ENCODE assay signal across 21 cellular contexts in genomic region chr12:114371250-114371649, GRCh38. TPM values are rescaled to one million over a fixed set of nuclear protein-coding genes. Genes with fewer than 3 reads are reported as not detected.
A peak's percentile ranks its signal among the peaks of the same experiment; 100 is the strongest.
DNase-seq lines count a peak whose midpoint lies in the region; ATAC-seq, FAIRE-seq and TF ChIP-seq lines count a peak whose summit lies in the region.
"Had no signal": no experiment of that assay in that cellular context is flagged by ENCODE, and none has a peak within 500 bp of the region (broad histone marks: within the 10 kb centered on the region; RNA-seq: fewer than 3 reads in every experiment).

No MANE protein-coding gene starts in this region.

- no peak overlapping the region for H2BK12ac ChIP-seq in mesenchymal stem cell (ENCODE audit: low read length in 2 of 2)

- no peak for TF ChIP-seq CTCF in left ventricle myocardium inferior (IDR thresholded peaks at IDR 0.05; ENCODE audit: borderline replicate concordance)

- H2AK5ac ChIP-seq in mesenchymal stem cell (ENCODE audit: low read length, severe bottlenecking) = no peak overlapping the region

- H3K79me1 ChIP-seq in mesenchymal stem cell (replicated peaks; ENCODE audit: low read length, poor library complexity, severe bottlenecking) = no peaks in the 10 kb centered on the region

- 68% methylated on average over 13 of the region's 13 CpGs for whole genome bisulfite sequencing in right cardiac atrium
- WGBS in mesenchymal stem cell = 76% methylated on average over 11 of the region's 13 CpGs

- intact Hi-C loops in left ventricle myocardium inferior (cut with micrococcal nuclease) = no loop called here
- intact Hi-C loops in right cardiac atrium (cut with DNase I) = no loop called here

- H3K18ac ChIP-seq in mesenchymal stem cell (ENCODE audit: low read depth in 1 of 2, low read length in 2 of 2) = no peak overlapping the region

- no peak overlapping the region for H4K91ac ChIP-seq in mesenchymal stem cell (ENCODE audit: low read length)

- FAIRE-seq in frontal cortex (lab: Jason Lieb, UNC) = no peak
- FAIRE-seq: GM12878, GM18507 had no signal

- no peak overlapping the region for H2AFZ ChIP-seq in mesenchymal stem cell (ENCODE audit: low read depth, low read length)

- H3K36me3 ChIP-seq in left ventricle myocardium inferior = peaks cover 13% of the 10 kb centered on the region
- H3K36me3 ChIP-seq in mesenchymal stem cell (ENCODE audit: control insufficient read depth in 1 of 2, insufficient read depth in 2 of 2, low read depth in 1 of 2, low read length in 2 of 2) = peaks cover 0 to 12% of the 10 kb centered on the region in 2 experiments
- H3K36me3 ChIP-seq: BLaER1 treated with 17β-estradiol and CSF1 and Interleukin-3, amounts not matched to agents 10 nM and 100 nM had no signal

- H3K4me1 ChIP-seq in left ventricle myocardium inferior (peaks cover 46% of the 10 kb centered on the region), right cardiac atrium (ENCODE audit: control insufficient read depth, insufficient read depth, low read length) (no peaks in the 10 kb centered on the region), mesenchymal stem cell (ENCODE audit: control insufficient read depth, insufficient read depth, low read depth, low read length) (no peaks in the 10 kb centered on the region)

- ATAC-seq in right cardiac atrium = no peak
- ATAC-seq: GM12878, HCT116, Right ventricle myocardium inferior had no signal

- H3K23ac ChIP-seq in mesenchymal stem cell (ENCODE audit: low read length in 2 of 2) = no peak overlapping the region

- H2BK120ac ChIP-seq in mesenchymal stem cell (ENCODE audit: low read depth, low read length) = no peak overlapping the region

- no peak overlapping the region for H2BK15ac ChIP-seq in mesenchymal stem cell (ENCODE audit: low read depth, poor library complexity, severe bottlenecking)

- no peak overlapping the region for H2BK5ac ChIP-seq in mesenchymal stem cell (ENCODE audit: low read depth, low read length, poor library complexity, severe bottlenecking)

- DNase-seq in left ventricle myocardium inferior (no peak), right cardiac atrium (no peak), frontal cortex (ENCODE audit: low spot score in 2 of 2) (peak; percentile 19 to 22), middle frontal gyrus (ENCODE audit: extremely low spot score, low spot score) (peak; percentile 8), superior temporal gyrus (ENCODE audit: extremely low spot score) (peak; percentile 85), mesenchymal stem cell (no peak), mucosa of gallbladder (ENCODE audit: low spot score) (no peak), COLO829 (ENCODE audit: low spot score) (no peak)
- DNase-seq: COR-L47, DMS53, KBM-7, NCI-H1048, NCI-H146, NCI-H2107, NCI-H774 had no signal

- no peak overlapping the region for H3K4me3 ChIP-seq in left ventricle myocardium inferior
- no peak overlapping the region for H3K4me3 ChIP-seq in right cardiac atrium (ENCODE audit: low read length)
- no peak overlapping the region for H3K4me3 ChIP-seq in mesenchymal stem cell (ENCODE audit: insufficient read depth in 1 of 2, low read depth in 1 of 2, low read length in 2 of 2)
- H3K4me3 ChIP-seq: BLaER1 treated with 17β-estradiol and CSF1 and Interleukin-3, amounts not matched to agents 10 nM and 100 nM; GM12878 had no signal

- no peak overlapping the region for H3K4ac ChIP-seq in mesenchymal stem cell (ENCODE audit: low read depth in 1 of 2, low read length in 2 of 2)

- no peak overlapping the region for H3K4me2 ChIP-seq in mesenchymal stem cell (ENCODE audit: low read length, poor library complexity, severe bottlenecking)
- H3K4me2 ChIP-seq: BLaER1 treated with 17β-estradiol and CSF1 and Interleukin-3, amounts not matched to agents 10 nM and 100 nM had no signal

- H3K27ac ChIP-seq in left ventricle myocardium inferior (replicated peaks) (peak overlapping the region; percentile 8), right cardiac atrium (ENCODE audit: low read length) (no peak overlapping the region), mesenchymal stem cell (ENCODE audit: low read length, poor library complexity, severe bottlenecking) (no peak overlapping the region)
- H3K27ac ChIP-seq: 22Rv1; BLaER1 treated with 17β-estradiol and CSF1 and Interleukin-3, amounts not matched to agents 10 nM and 100 nM had no signal

- no peak overlapping the region for H3K9ac ChIP-seq in mesenchymal stem cell (ENCODE audit: low read length)
- H3K9ac ChIP-seq: BLaER1 treated with 17β-estradiol and CSF1 and Interleukin-3, amounts not matched to agents 10 nM and 100 nM had no signal

- no peak overlapping the region for H3K14ac ChIP-seq in mesenchymal stem cell (ENCODE audit: low read length in 2 of 2)

- H3K9me3 ChIP-seq in left ventricle myocardium inferior (replicated peaks) (no peaks in the 10 kb centered on the region), right cardiac atrium (ENCODE audit: control insufficient read depth, low read length) (no peaks in the 10 kb centered on the region), mesenchymal stem cell (ENCODE audit: control insufficient read depth, low read length) (no peaks in the 10 kb centered on the region)

- H4K8ac ChIP-seq in mesenchymal stem cell (ENCODE audit: low read length) = no peak overlapping the region

- no peaks in the 10 kb centered on the region for H3K27me3 ChIP-seq in left ventricle myocardium inferior (ENCODE audit: low read depth)
- H3K27me3 ChIP-seq in right cardiac atrium (ENCODE audit: control insufficient read depth, insufficient read depth) = no peaks in the 10 kb centered on the region
- H3K27me3 ChIP-seq in mesenchymal stem cell (ENCODE audit: control insufficient read depth in 1 of 2, insufficient read depth in 1 of 2, low read length in 2 of 2) = no peaks in the 10 kb centered on the region
- H3K27me3 ChIP-seq: BLaER1 treated with 17β-estradiol and CSF1 and Interleukin-3, amounts not matched to agents 10 nM and 100 nM had no signal

RNA-seq across cellular contexts. Expression of gene TBX5, which starts 34.7 kb away (rescaled TPM):
- total RNA-seq in left ventricle myocardium inferior = 75.1 TPM
- total RNA-seq in right cardiac atrium = 100 to 1,000 TPM; 181 to 275 (median 191) TPM
- polyA plus RNA-seq in right cardiac atrium = 97.3 TPM
- not detected for total RNA-seq in frontal cortex
- not detected for polyA plus RNA-seq in mesenchymal stem cell (2013, experiment 1 of 2)
- not detected for polyA plus RNA-seq in mesenchymal stem cell (2013, experiment 2 of 2)
- total RNA-seq in mucosa of gallbladder = 0.20 TPM
- total RNA-seq: GM12878 had no signal

Comparison
In these comparisons a context has a peak if more than half of its experiments do, and no peak if none do; other contexts are left out.
1. DNase-seq: peak in frontal cortex (2 of 2), middle frontal gyrus (single experiment) and superior temporal gyrus (single experiment); none in left ventricle myocardium inferior (single experiment), right cardiac atrium (0 of 3), mesenchymal stem cell (single experiment), mucosa of gallbladder (single experiment) and COLO829 (single experiment).
2. RNA of gene TBX5, which starts 34.7 kb away (total RNA-seq): 181 to 275 TPM in right cardiac atrium and 75.1 TPM in left ventricle myocardium inferior (single experiment); 0.20 TPM in mucosa of gallbladder (single experiment) and not detected in frontal cortex (single experiment); every median in the first group is over 10 times any median in the second.